20 cellular contexts compared by ENCODE assay signal in genomic region chr4:134426821-134427220, GRCh38.
DNase-seq lines count a peak whose midpoint lies in the region; ATAC-seq and TF ChIP-seq lines count a peak whose summit lies in the region.
"Had no signal": no experiment of that assay in that cellular context is flagged by ENCODE, and none has a peak within 500 bp of the region (broad histone marks: within the 10 kb centered on the region; RNA-seq: fewer than 3 reads in every experiment).

No MANE protein-coding gene starts in this region.

- H3K4me2 ChIP-seq in DND-41 (ENCODE audit: insufficient read depth, low read length) (no peak overlapping the region), OCI-LY3 (ENCODE audit: low read length) (no peak overlapping the region)
- H3K4me2 ChIP-seq: A549; BLaER1 treated with 17β-estradiol and CSF1 and Interleukin-3, amounts not matched to agents 10 nM and 100 nM had no signal

- H3K4me3 ChIP-seq in DND-41 (ENCODE audit: low read depth in 1 of 2, low read length in 2 of 2) (no peak overlapping the region), OCI-LY3 (ENCODE audit: low read length) (no peak overlapping the region)
- H3K4me3 ChIP-seq: A549; BLaER1 treated with 17β-estradiol and CSF1 and Interleukin-3, amounts not matched to agents 10 nM and 100 nM; GM12878 had no signal

- peak; percentile 2 for DNase-seq in NCI-H1105 treated with DMSO at 0.1 percent for 48 hours (lab: John Stamatoyannopoulos, UW)
- no peak for DNase-seq in NCI-H1105 (lab: John Stamatoyannopoulos, UW)
- no peak for DNase-seq in DND-41
- no peak for DNase-seq in SK-N-DZ (ENCODE audit: low spot score)
- no peak for DNase-seq in NCI-H2107 (lab: John Stamatoyannopoulos, UW)
- DNase-seq: AML-193; Caco-2; Calu3; CD4-positive, alpha-beta T cell; CD8-positive, alpha-beta T cell; DMS79 treated with DMSO at 0.1 percent for 48 hours; EL; GDM1 had no signal

- H3K27me3 ChIP-seq in DND-41 (ENCODE audit: insufficient read depth, low read length, poor library complexity) = no peaks in the 10 kb centered on the region
- no peaks in the 10 kb centered on the region for H3K27me3 ChIP-seq in OCI-LY3 (ENCODE audit: low read depth, low read length)
- H3K27me3 ChIP-seq: BLaER1 treated with 17β-estradiol and CSF1 and Interleukin-3, amounts not matched to agents 10 nM and 100 nM had no signal

- H3K9ac ChIP-seq in DND-41 (ENCODE audit: low read depth, low read length) (no peak overlapping the region), OCI-LY3 (ENCODE audit: low read length) (no peak overlapping the region)
- H3K9ac ChIP-seq: BLaER1 treated with 17β-estradiol and CSF1 and Interleukin-3, amounts not matched to agents 10 nM and 100 nM had no signal

- 0 out of 2 replicates have a peak overlapping the region, but pooled peaks have one; percentile 30 for H2AFZ ChIP-seq in DND-41 (ENCODE audit: low read depth, low read length)
- H2AFZ ChIP-seq in OCI-LY3 (ENCODE audit: low read depth, low read length) = 0 out of 2 replicates have a peak overlapping the region, but pooled peaks have one; percentile 9

- H3K9me3 ChIP-seq in DND-41 (ENCODE audit: insufficient read depth, low read length, severe bottlenecking) (no peaks in the 10 kb centered on the region), OCI-LY3 (ENCODE audit: insufficient read depth, low read length) (no peaks in the 10 kb centered on the region)
- H3K9me3 ChIP-seq: A549, Caco-2 had no signal

- H3K79me2 ChIP-seq in DND-41 (ENCODE audit: insufficient read depth, low read length) (no peaks in the 10 kb centered on the region), OCI-LY3 (ENCODE audit: low read length) (no peaks in the 10 kb centered on the region)

- no peak for ATAC-seq in DND-41 (ENCODE audit: insufficient read depth, low read depth)
- ATAC-seq in HG03354 (IDR thresholded peaks at IDR 0.05; ENCODE audit: poor library complexity, severe bottlenecking, unreplicated experiment) = no peak
- ATAC-seq: A549; CD8-positive, alpha-beta T cell; GM12878 had no signal

- H3K4me1 ChIP-seq in DND-41 (ENCODE audit: insufficient read depth, low read length) (no peaks in the 10 kb centered on the region), OCI-LY3 (ENCODE audit: low read length) (no peaks in the 10 kb centered on the region)
- H3K4me1 ChIP-seq: A549; BLaER1 treated with 17β-estradiol and CSF1 and Interleukin-3, amounts not matched to agents 10 nM and 100 nM; Caco-2 had no signal

- TF ChIP-seq CTCF in DND-41 (IDR thresholded peaks at IDR 0.05; ENCODE audit: borderline replicate concordance, extremely low read depth, low read length, poor library complexity, severe bottlenecking) (no peak), OCI-LY3 (IDR thresholded peaks at IDR 0.05; ENCODE audit: low read depth, low read length) (no peak), VCaP (conservative IDR thresholded peaks at IDR 0.05) (no peak)

- no peaks in the 10 kb centered on the region for H4K20me1 ChIP-seq in DND-41 (ENCODE audit: insufficient read depth, low read length)
- no peaks in the 10 kb centered on the region for H4K20me1 ChIP-seq in OCI-LY3 (ENCODE audit: insufficient read depth, low read length)
- H4K20me1 ChIP-seq: BLaER1 treated with 17β-estradiol and CSF1 and Interleukin-3, amounts not matched to agents 10 nM and 100 nM had no signal

- H3K36me3 ChIP-seq in DND-41 (ENCODE audit: insufficient read depth, low read length) (no peaks in the 10 kb centered on the region), OCI-LY3 (replicated peaks; ENCODE audit: low read depth, low read length) (no peaks in the 10 kb centered on the region)
- H3K36me3 ChIP-seq: BLaER1 treated with 17β-estradiol and CSF1 and Interleukin-3, amounts not matched to agents 10 nM and 100 nM had no signal

- no peak overlapping the region for H3K27ac ChIP-seq in DND-41 (ENCODE audit: low read length)
- H3K27ac ChIP-seq in OCI-LY3 (ENCODE audit: low read length) = no peak overlapping the region
- peak overlapping the region; percentile 39; the same call in 1 of the 2 replicates for H3K27ac ChIP-seq in VCaP
- H3K27ac ChIP-seq: A549; BLaER1 treated with 17β-estradiol and CSF1 and Interleukin-3, amounts not matched to agents 10 nM and 100 nM; C4-2B had no signal
